In genomic region chr12:123431951-123432886, GRCh38 we compare ENCODE assay signal across 1 cellular context.
TF ChIP-seq lines count a peak whose summit lies in the region.

No MANE protein-coding gene starts in this region.

TF ChIP-seq in GM23338, 12 proteins besides CTCF, POLR2A, EP300 and RAD21:
- TF ChIP-seq EZH2 (IDR thresholded peaks at IDR 0.05; ENCODE audit: low read depth, unreplicated experiment), result no peak
- TF ChIP-seq STAT1 (IDR thresholded peaks at IDR 0.05; ENCODE audit: unreplicated experiment), result no peak
- TF ChIP-seq CREB1 (CRISPR knock-in tag; IDR thresholded peaks at IDR 0.05; ENCODE audit: low read depth), result no peak
- no peak for TF ChIP-seq EZH2phosphoT487 (IDR thresholded peaks at IDR 0.05; ENCODE audit: unreplicated experiment)
- TF ChIP-seq ETS1 (IDR thresholded peaks at IDR 0.05), result no peak
- TF ChIP-seq POLR2AphosphoS5 (IDR thresholded peaks at IDR 0.05; ENCODE audit: low read depth), result no peak
- TF ChIP-seq REST (IDR thresholded peaks at IDR 0.05; ENCODE audit: unreplicated experiment), result no peak
- TF ChIP-seq NANOG (IDR thresholded peaks at IDR 0.05; ENCODE audit: borderline replicate concordance), result no peak
- TF ChIP-seq ZNF462 (CRISPR knock-in tag; IDR thresholded peaks at IDR 0.05), result no peak
- TF ChIP-seq ZNF114 (CRISPR knock-in tag; IDR thresholded peaks at IDR 0.05), result no peak
- no peak for TF ChIP-seq ZNF331 (CRISPR knock-in tag; IDR thresholded peaks at IDR 0.05; ENCODE audit: low read depth)
- no peak for TF ChIP-seq JUNB (IDR thresholded peaks at IDR 0.05; ENCODE audit: unreplicated experiment)
